ENCODE assay signal across 8 cellular contexts in the genomic region with DNA sequence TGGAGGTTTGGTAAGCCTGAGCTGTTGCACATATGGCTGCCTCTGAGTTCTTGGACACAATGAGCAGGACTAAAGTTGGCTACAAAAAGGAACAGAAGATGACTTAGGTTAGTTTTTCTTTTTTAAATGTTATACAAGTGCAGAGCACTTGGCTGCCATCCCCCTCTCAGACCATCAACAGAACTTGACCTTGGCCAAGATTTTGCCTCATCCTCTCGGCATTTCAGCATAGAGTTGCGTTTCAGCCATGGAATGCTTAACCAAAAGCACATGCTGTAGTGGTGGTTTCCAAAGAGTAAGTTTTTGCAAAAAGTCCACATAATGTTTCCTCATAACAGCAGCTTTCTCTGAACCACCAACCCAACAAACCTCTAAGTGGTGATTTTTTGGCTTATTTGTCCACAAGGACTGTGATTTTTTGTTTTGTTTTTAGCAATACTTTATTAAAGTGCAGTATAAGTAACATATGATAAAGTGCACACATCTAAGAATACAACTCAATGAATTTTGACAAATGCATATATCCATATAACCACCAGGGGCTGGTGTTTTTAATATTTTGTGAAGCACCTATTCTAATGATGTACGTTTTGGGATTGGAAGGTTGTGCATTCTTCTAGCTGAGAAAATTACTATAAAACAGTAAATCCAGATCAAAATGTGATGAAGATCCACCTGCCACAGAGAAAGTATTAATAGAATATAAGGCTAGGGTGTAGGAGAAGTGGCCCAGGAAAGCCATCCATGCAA. TPM values are rescaled to one million over a fixed set of nuclear protein-coding genes. Genes with fewer than 3 reads are reported as not detected.
DNase-seq lines count a peak whose midpoint lies in the region; FAIRE-seq and TF ChIP-seq lines count a peak whose summit lies in the region.
"Had no signal": no experiment of that assay in that cellular context is flagged by ENCODE, and none has a peak within 500 bp of the region (broad histone marks: within the 10 kb centered on the region; RNA-seq: fewer than 3 reads in every experiment).

No MANE protein-coding gene starts in this region.

- no peaks in the 10 kb centered on the region for H3K36me3 Mint-ChIP-seq in astrocyte (ENCODE audit: low read depth, unreplicated experiment)

- intact Hi-C loops in kidney (cut with DNase I) = loop anchor here (10.0 kb wide), 1 partner anchor 207 kb away; no protein-coding TSS in a partner anchor

- H3K36me3 ChIP-seq in astrocyte (ENCODE audit: insufficient read depth, low read length) (no peaks in the 10 kb centered on the region), kidney epithelial cell (ENCODE audit: control insufficient read depth, insufficient read depth, low read length) (no peaks in the 10 kb centered on the region), tibial nerve (no peaks in the 10 kb centered on the region), kidney (ENCODE audit: control insufficient read depth in 1 of 2, insufficient read depth in 2 of 2, low read length in 2 of 2) (no peaks in the 10 kb centered on the region)

- peak; percentile 56 to 92 for TF ChIP-seq EP300 in tibial nerve (IDR thresholded peaks at IDR 0.05)

- no peak for TF ChIP-seq POLR2A in tibial nerve (IDR thresholded peaks at IDR 0.05)

- no peak overlapping the region for H3K27ac Mint-ChIP-seq in astrocyte (ENCODE audit: unreplicated experiment)

- no peak overlapping the region for H3K4me2 ChIP-seq in astrocyte (ENCODE audit: low read length)

- peak; percentile 41 for TF ChIP-seq CTCF in astrocyte (IDR thresholded peaks at IDR 0.05; ENCODE audit: insufficient read depth, low read depth, low read length)
- peak; percentile 6 for TF ChIP-seq CTCF in kidney epithelial cell (IDR thresholded peaks at IDR 0.05; ENCODE audit: insufficient read depth, low read length, poor library complexity, severe bottlenecking)
- TF ChIP-seq CTCF in tibial nerve (IDR thresholded peaks at IDR 0.05) = peak in 2 of 5 experiments; percentile 39 to 55
- no peak for TF ChIP-seq CTCF in kidney (IDR thresholded peaks at IDR 0.05; ENCODE audit: borderline replicate concordance, extremely low read depth, insufficient read depth)

- DNase-seq in HCEC 1CT (peak; percentile 48), astrocyte (ENCODE audit: low read depth) (peak; percentile 80), kidney epithelial cell (ENCODE audit: low read depth) (no peak), tibial nerve (ENCODE audit: low spot score in 2 of 2) (peak; percentile 49 to 72), kidney (no peak), SIG-M5 treated with dmso at 0.1 percent for 504 hours (lab: John Stamatoyannopoulos, UW; ENCODE audit: unreplicated experiment) (no peak), globus pallidus (ENCODE audit: low spot score) (no peak)
- DNase-seq: T1000 had no signal

- H3K9me3 Mint-ChIP-seq in astrocyte (ENCODE audit: unreplicated experiment) = no peaks in the 10 kb centered on the region

- H3K27ac ChIP-seq in astrocyte (ENCODE audit: low read depth, low read length) (no peak overlapping the region), tibial nerve (peak overlapping the region in 2 of 4 donors; percentile 54 to 76), kidney (ENCODE audit: low read depth in 2 of 2, low read length in 2 of 2) (no peak overlapping the region)

- H3K9ac ChIP-seq in astrocyte (ENCODE audit: low read length) (no peak overlapping the region), kidney (ENCODE audit: low read length in 2 of 2) (no peak overlapping the region)

- no peak for FAIRE-seq in astrocyte (lab: Jason Lieb, UNC)
- no peak for FAIRE-seq in kidney (lab: Jason Lieb, UNC)

- 46 to 47% methylated on average over 3 of the region's 3 CpGs for WGBS in tibial nerve, 2 donors

- no peak overlapping the region for H3K4me3 Mint-ChIP-seq in astrocyte (ENCODE audit: unreplicated experiment)

- H3K4me1 Mint-ChIP-seq in astrocyte (ENCODE audit: low read depth, unreplicated experiment) = peaks cover 5% of the 10 kb centered on the region

- no peak overlapping the region for H2AFZ ChIP-seq in astrocyte (ENCODE audit: low read depth, low read length)

- H3K27me3 ChIP-seq in astrocyte (ENCODE audit: insufficient read depth, low read length) (no peaks in the 10 kb centered on the region), kidney epithelial cell (ENCODE audit: control insufficient read depth, insufficient read depth, low read length) (no peaks in the 10 kb centered on the region), tibial nerve (no peaks in the 10 kb centered on the region)

- no peak overlapping the region for H3K4me3 ChIP-seq in astrocyte (ENCODE audit: insufficient read depth, low read depth, low read length)
- no peak overlapping the region for H3K4me3 ChIP-seq in kidney epithelial cell (ENCODE audit: low read depth, low read length)
- no peak overlapping the region for H3K4me3 ChIP-seq in tibial nerve
- no peak overlapping the region for H3K4me3 ChIP-seq in kidney (ENCODE audit: low read length in 2 of 2)

- no peaks in the 10 kb centered on the region for H4K20me1 ChIP-seq in astrocyte (ENCODE audit: insufficient read depth, low read length)

- H3K4me1 ChIP-seq in astrocyte (ENCODE audit: insufficient read depth, low read length) (no peaks in the 10 kb centered on the region), tibial nerve (peaks cover 0 to 19% (median under 1%) of the 10 kb centered on the region in 4 donors), kidney (ENCODE audit: control insufficient read depth in 1 of 2, insufficient read depth in 1 of 2, low read depth in 1 of 2, low read length in 2 of 2) (no peaks in the 10 kb centered on the region)

- no peaks in the 10 kb centered on the region for H3K79me2 ChIP-seq in astrocyte (ENCODE audit: insufficient read depth, low read length)

- H3K9me3 ChIP-seq in astrocyte (ENCODE audit: insufficient read depth, low read depth, low read length) = no peaks in the 10 kb centered on the region
- no peaks in the 10 kb centered on the region for H3K9me3 ChIP-seq in tibial nerve
- no peaks in the 10 kb centered on the region for H3K9me3 ChIP-seq in kidney (ENCODE audit: control insufficient read depth in 1 of 2, low read length in 2 of 2)

- H3K27me3 Mint-ChIP-seq in astrocyte (ENCODE audit: low read depth, unreplicated experiment) = peaks cover 11% of the 10 kb centered on the region

RNA-seq across cellular contexts. Expression of a gene that starts 12.1 kb away (rescaled TPM):
- 6.2 and 6.3 TPM in 2 replicates for total RNA-seq in astrocyte
- 0.33 and 3.4 TPM in 2 replicates for total RNA-seq in kidney epithelial cell
- total RNA-seq in tibial nerve = 10 to 100 TPM in 2 of 4 donors, 1 to 10 TPM in 2; 8.3 to 11.7 (median 10.7) TPM
- 13.1 TPM for total RNA-seq in kidney
- polyA plus RNA-seq in kidney (ENCODE audit: insufficient read depth, low read depth, low replicate concordance) = 15.2 TPM

RNA-seq across cellular contexts. Expression of a gene that starts 56.6 kb away (rescaled TPM):
- 28.7 and 30.7 TPM in 2 replicates for total RNA-seq in astrocyte
- total RNA-seq in kidney epithelial cell = 27.9 and 34.2 TPM in 2 replicates
- 10 to 100 TPM; 17.4 to 24.7 (median 20.9) TPM for total RNA-seq in tibial nerve
- total RNA-seq in kidney = 24.5 TPM
- polyA plus RNA-seq in kidney (ENCODE audit: insufficient read depth, low read depth, low replicate concordance) = 13.7 TPM

Comparison
In these comparisons a context has a peak if more than half of its experiments do, and no peak if none do; other contexts are left out.
1. DNase-seq: peak in HCEC 1CT (single experiment), astrocyte (single experiment) and tibial nerve (2 of 2); none in kidney epithelial cell (single experiment), kidney (single experiment), SIG-M5 treated with dmso at 0.1 percent for 504 hours (single experiment) and globus pallidus (single experiment).